In genomic region chrX:39998636-39999406, GRCh38 we compare ENCODE assay signal across 25 cellular contexts.
"Had no signal": no experiment of that assay in that cellular context is flagged by ENCODE, and none has a peak within 500 bp of the region (broad histone marks: within the 10 kb centered on the region; RNA-seq: fewer than 3 reads in every experiment).

No MANE protein-coding gene starts in this region.

- H3K27me3 ChIP-seq: esophagus squamous epithelium, neutrophil, right lobe of liver, thyroid gland, vagina had no signal

- H3K4me1 ChIP-seq: lower lobe of right lung, parathyroid adenoma, right lobe of liver, thyroid gland, vagina had no signal

- H3K4me3 ChIP-seq: dorsolateral prefrontal cortex, esophagus squamous epithelium, lower lobe of right lung, mucosa of descending colon, right lobe of liver, stomach, thyroid gland, vagina had no signal

- H2AFZ ChIP-seq: parathyroid adenoma had no signal

- DNase-seq: dorsolateral prefrontal cortex; effector CD4-positive, alpha-beta T cell; esophagus squamous epithelium; hypothalamus; immature natural killer cell; islet precursor cell; left ventricle myocardium superior; lower lobe of right lung; mucosa of descending colon; naive B cell; right lobe of liver; small intestine; stimulated activated CD4-positive, alpha-beta T cell treated with anti-CD3 and anti-CD28 coated beads, Interleukin-12 subunit alpha, Interleukin-12 subunit beta, amount 100 ng/mL, for 4 hours; stimulated activated CD4-positive, alpha-beta T cell treated with anti-CD3 and anti-CD28 coated beads, Interleukin-1b, Interleukin-23, amount 100 ng/mL, for 48 hours; stimulated activated CD4-positive, alpha-beta T cell treated with anti-CD3 and anti-CD28 coated beads, Interleukin-4, amount 100 ng/mL, for 1 hour; stimulated activated CD8-positive, alpha-beta memory T cell treated with anti-CD3 and anti-CD28 coated beads, Interleukin-4, amount 100 ng/mL, for 48 hours; stimulated activated naive CD4-positive, alpha-beta T cell treated with Interleukin-2 at 50 U/mL for 16 hours; stomach; thyroid gland; trophoblast cell had no signal

- H3K27ac ChIP-seq: dorsolateral prefrontal cortex, lower lobe of right lung, neutrophil, parathyroid adenoma, right lobe of liver, stomach, thyroid gland, vagina had no signal

- H3K9ac ChIP-seq: parathyroid adenoma had no signal

- H3K9me3 ChIP-seq: esophagus squamous epithelium, lower lobe of right lung, mucosa of descending colon, neutrophil, right lobe of liver, stomach, thyroid gland, vagina had no signal

- H3K79me2 ChIP-seq: parathyroid adenoma had no signal

- H3K36me3 ChIP-seq: esophagus squamous epithelium, lower lobe of right lung, neutrophil, right lobe of liver, stomach, thyroid gland, vagina had no signal

- FAIRE-seq: colon, frontal cortex, small intestine had no signal
